ENCODE assay signal across 18 cellular contexts in genomic region chr1:201555593-201555945, GRCh38.
"Had no signal": no experiment of that assay in that cellular context is flagged by ENCODE, and none has a peak within 500 bp of the region (broad histone marks: within the 10 kb centered on the region; RNA-seq: fewer than 3 reads in every experiment).

No MANE protein-coding gene starts in this region.

- H3K27ac Mint-ChIP-seq: dendritic cell treated with granulocyte-macrophage colony-stimulating factor and Interleukin-4, amounts not matched to agents 40 ng/mL and 50 ng/mL, for 4 days; natural killer cell treated with Interleukin-12 subunit alpha and Interleukin-12 subunit beta and Interleukin-15 and Interleukin-18, amount 100 ng/mL, for 72 hours; stimulated activated naive CD8-positive, alpha-beta T cell treated with anti-CD3 and anti-CD28 coated beads, Interleukin-15, Interleukin-2, amounts not matched to agents 100 ng/mL and 50 ng/mL, for 24 hours had no signal

- H3K4me3 ChIP-seq: adrenal gland, mucosa of descending colon, prostate gland, testis, uterus had no signal

- H3K4me3 Mint-ChIP-seq: dendritic cell treated with granulocyte-macrophage colony-stimulating factor and Interleukin-4, amounts not matched to agents 40 ng/mL and 50 ng/mL, for 4 days; natural killer cell treated with Interleukin-12 subunit alpha and Interleukin-12 subunit beta and Interleukin-15 and Interleukin-18, amount 100 ng/mL, for 72 hours; stimulated activated naive CD8-positive, alpha-beta T cell treated with anti-CD3 and anti-CD28 coated beads, Interleukin-15, Interleukin-2, amounts not matched to agents 100 ng/mL and 50 ng/mL, for 24 hours had no signal

- H3K36me3 ChIP-seq: adrenal gland, prostate gland, uterus had no signal

- ATAC-seq: foreskin keratinocyte; mucosa of descending colon; natural killer cell treated with Interleukin-12 subunit alpha and Interleukin-12 subunit beta and Interleukin-15 and Interleukin-18, amount 100 ng/mL, for 72 hours; SK-N-SH treated with all-trans-retinoic acid at 6 μM for 48 hours had no signal

- H3K27me3 Mint-ChIP-seq: stimulated activated naive CD8-positive, alpha-beta T cell treated with anti-CD3 and anti-CD28 coated beads, Interleukin-15, Interleukin-2, amounts not matched to agents 100 ng/mL and 50 ng/mL, for 24 hours had no signal

- H3K27me3 ChIP-seq: adrenal gland, testis, uterus had no signal

- H3K27ac ChIP-seq: foreskin keratinocyte, prostate gland, testis had no signal

- DNase-seq: activated CD4-positive, CD25-positive, alpha-beta regulatory T cell; activated naive CD4-positive, alpha-beta T cell treated with anti-CD3 and anti-CD28 coated beads, Interleukin-2, amount 50 U/mL, for 16 hours; activated T-cell treated with anti-CD3 and anti-CD28 coated beads, Interleukin-2, amount 50 U/mL, for 1 hour; central memory CD4-positive, alpha-beta T cell; foreskin keratinocyte; mucosa of descending colon; occipital lobe; stimulated activated CD4-positive, alpha-beta T cell treated with anti-CD3 and anti-CD28 coated beads, Interleukin-15, amount 100 ng/mL, for 24 hours; stimulated activated CD4-positive, alpha-beta T cell treated with anti-CD3 and anti-CD28 coated beads, Interleukin-4, amount 100 ng/mL, for 24 hours; T-helper 2 cell; testis; uterus had no signal

- H3K9me3 Mint-ChIP-seq: dendritic cell treated with granulocyte-macrophage colony-stimulating factor and Interleukin-4, amounts not matched to agents 40 ng/mL and 50 ng/mL, for 4 days; natural killer cell treated with Interleukin-12 subunit alpha and Interleukin-12 subunit beta and Interleukin-15 and Interleukin-18, amount 100 ng/mL, for 72 hours; stimulated activated naive CD8-positive, alpha-beta T cell treated with anti-CD3 and anti-CD28 coated beads, Interleukin-15, Interleukin-2, amounts not matched to agents 100 ng/mL and 50 ng/mL, for 24 hours had no signal

- H3K4me1 ChIP-seq: foreskin keratinocyte, prostate gland, uterus had no signal

- H3K9me3 ChIP-seq: adrenal gland, mucosa of descending colon, prostate gland, testis, uterus had no signal

- H3K36me3 Mint-ChIP-seq: natural killer cell treated with Interleukin-12 subunit alpha and Interleukin-12 subunit beta and Interleukin-15 and Interleukin-18, amount 100 ng/mL, for 72 hours had no signal
